17 cellular contexts compared by ENCODE assay signal in genomic region chr1:243323481-243323880, GRCh38.
"Had no signal": no experiment of that assay in that cellular context is flagged by ENCODE, and none has a peak within 500 bp of the region (broad histone marks: within the 10 kb centered on the region; RNA-seq: fewer than 3 reads in every experiment).

No MANE protein-coding gene starts in this region.

- H3K27ac Mint-ChIP-seq: activated T-helper 17 cell treated with anti-CD3 and anti-CD28 coated beads, Interleukin-2, amount 50 U/mL, for 72 hours; progenitor cell of endocrine pancreas; stimulated activated effector memory CD8-positive, alpha-beta T cell treated with anti-CD3 and anti-CD28 coated beads, Interleukin-12 subunit alpha, Interleukin-12 subunit beta, amount 100 ng/mL, for 72 hours; T-helper 1 cell treated with Interleukin-12 subunit alpha and Interleukin-12 subunit beta and Interleukin-4 antibody, amounts not matched to agents 30 μg/mL and 1 μg/mL, for 36 hours had no signal

- H3K27me3 Mint-ChIP-seq: activated T-helper 17 cell treated with anti-CD3 and anti-CD28 coated beads, Interleukin-2, amount 50 U/mL, for 72 hours; naive B cell; progenitor cell of endocrine pancreas had no signal

- H3K36me3 ChIP-seq: breast epithelium, thyroid gland had no signal

- ATAC-seq: activated T-helper 17 cell treated with anti-CD3 and anti-CD28 coated beads, Interleukin-2, amount 50 U/mL, for 72 hours; right cardiac atrium; SK-N-SH treated with all-trans-retinoic acid at 6 μM for 48 hours; stimulated activated effector memory CD8-positive, alpha-beta T cell treated with anti-CD3 and anti-CD28 coated beads, Interleukin-12 subunit alpha, Interleukin-12 subunit beta, amount 100 ng/mL, for 72 hours; WTC11 had no signal

- H3K4me1 Mint-ChIP-seq: activated T-helper 17 cell treated with anti-CD3 and anti-CD28 coated beads, Interleukin-2, amount 50 U/mL, for 72 hours; naive B cell; stimulated activated effector memory CD8-positive, alpha-beta T cell treated with anti-CD3 and anti-CD28 coated beads, Interleukin-12 subunit alpha, Interleukin-12 subunit beta, amount 100 ng/mL, for 72 hours had no signal

- H3K9me3 Mint-ChIP-seq: activated T-helper 17 cell treated with anti-CD3 and anti-CD28 coated beads, Interleukin-2, amount 50 U/mL, for 72 hours; naive B cell; stimulated activated effector memory CD8-positive, alpha-beta T cell treated with anti-CD3 and anti-CD28 coated beads, Interleukin-12 subunit alpha, Interleukin-12 subunit beta, amount 100 ng/mL, for 72 hours; T-helper 1 cell treated with Interleukin-12 subunit alpha and Interleukin-12 subunit beta and Interleukin-4 antibody, amounts not matched to agents 30 μg/mL and 1 μg/mL, for 36 hours; WTC11 had no signal

- H3K27me3 ChIP-seq: breast epithelium, thyroid gland had no signal

- H3K9me3 ChIP-seq: breast epithelium, thyroid gland had no signal

- H3K4me3 ChIP-seq: breast epithelium, thyroid gland had no signal

- H3K4me1 ChIP-seq: breast epithelium had no signal

- H3K4me3 Mint-ChIP-seq: activated T-helper 17 cell treated with anti-CD3 and anti-CD28 coated beads, Interleukin-2, amount 50 U/mL, for 72 hours; stimulated activated effector memory CD8-positive, alpha-beta T cell treated with anti-CD3 and anti-CD28 coated beads, Interleukin-12 subunit alpha, Interleukin-12 subunit beta, amount 100 ng/mL, for 72 hours; T-helper 1 cell treated with Interleukin-12 subunit alpha and Interleukin-12 subunit beta and Interleukin-4 antibody, amounts not matched to agents 30 μg/mL and 1 μg/mL, for 36 hours; WTC11 had no signal

- H3K27ac ChIP-seq: breast epithelium had no signal

- DNase-seq: activated CD4-positive, alpha-beta T cell treated with anti-CD3 and anti-CD28 coated beads for 48 hours; activated CD8-positive, alpha-beta memory T cell treated with anti-CD3 and anti-CD28 coated beads for 24 hours; activated naive CD4-positive, alpha-beta T cell treated with anti-CD3 and anti-CD28 coated beads, Interleukin-2, amount 50 U/mL, for 16 hours; anterior cingulate cortex; kidney glomerular epithelial cell; midbrain; naive B cell; nucleus accumbens; right cardiac atrium; thyroid gland had no signal

- H3K36me3 Mint-ChIP-seq: stimulated activated effector memory CD8-positive, alpha-beta T cell treated with anti-CD3 and anti-CD28 coated beads, Interleukin-12 subunit alpha, Interleukin-12 subunit beta, amount 100 ng/mL, for 72 hours; WTC11 had no signal
